Comparison of ENCODE assay signal across 14 cellular contexts in the genomic region with DNA sequence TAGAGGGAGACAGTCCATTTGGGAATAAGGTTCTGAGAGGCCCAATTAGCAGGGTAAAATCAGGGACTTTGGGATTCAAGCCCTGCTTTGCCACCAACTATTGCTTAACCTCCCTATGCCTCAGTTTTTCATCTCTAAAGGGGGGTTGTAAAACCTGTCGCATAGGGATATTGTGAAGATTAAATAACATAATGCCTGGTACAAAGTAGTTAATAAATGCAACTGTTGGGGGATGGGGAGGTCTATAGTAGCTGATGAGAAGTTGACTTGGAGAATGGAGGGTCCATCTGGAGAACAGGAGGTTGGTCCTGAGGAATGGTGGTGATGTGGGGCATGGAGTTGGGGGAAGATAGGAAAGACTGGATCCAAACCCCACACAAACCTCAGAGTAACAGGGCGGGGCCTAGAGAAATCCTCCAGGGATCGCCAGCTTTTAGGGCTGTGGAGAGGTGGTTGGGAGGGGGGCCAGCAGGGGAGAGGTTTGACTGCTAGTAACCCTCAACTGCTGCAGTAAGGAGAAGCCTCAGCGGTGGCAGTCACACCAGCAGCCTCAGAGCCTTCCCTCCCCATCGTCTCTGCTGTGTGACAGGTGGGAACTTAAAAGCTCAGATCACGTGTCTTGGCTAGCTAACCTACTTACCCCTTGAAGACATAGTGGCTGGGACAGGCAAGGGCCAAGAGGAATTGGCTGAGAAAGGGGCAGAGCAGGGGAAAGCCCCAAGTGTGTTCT. TPM values are rescaled to one million over a fixed set of nuclear protein-coding genes. Genes with fewer than 3 reads are reported as not detected.
A peak's percentile ranks its signal among the peaks of the same experiment; 100 is the strongest.
DNase-seq lines count a peak whose midpoint lies in the region; ATAC-seq, FAIRE-seq and TF ChIP-seq lines count a peak whose summit lies in the region.
"Had no signal": no experiment of that assay in that cellular context is flagged by ENCODE, and none has a peak within 500 bp of the region (broad histone marks: within the 10 kb centered on the region; RNA-seq: fewer than 3 reads in every experiment).

No MANE protein-coding gene starts in this region.

- H3K36me3 Mint-ChIP-seq in activated naive CD4-positive, alpha-beta T cell treated with anti-CD3 and anti-CD28 coated beads, Interleukin-2, amount 50 U/mL, for 24 hours: no peaks in the 10 kb centered on the region
- H3K36me3 Mint-ChIP-seq in stimulated activated naive B cell treated with anti-CD40 and anti-IgM and Interleukin-4, amounts not matched to agents 10 μg/mL and 1 μg/mL and 100 μg/mL, for 72 hours: no peaks in the 10 kb centered on the region

- H4K8ac ChIP-seq in H1 (ENCODE audit: extremely low read depth, insufficient read depth, low read length): no peak overlapping the region

- POLR2A ChIA-PET in H1 (lab: Charles Lee; ENCODE audit: partially characterized antibody): interaction anchor here (0.6 to 7.7 kb wide), 12 partner anchors 8 to 54 kb away, joined by 3 to 58 read pairs (median 4); a partner anchor contains a TSS

- no peak overlapping the region for H3K14ac ChIP-seq in H1 (ENCODE audit: insufficient read length)

- no peak overlapping the region for H3K23ac ChIP-seq in H1 (ENCODE audit: insufficient read length)

- no peaks in the 10 kb centered on the region for H4K20me1 ChIP-seq in H1 (replicated peaks in 1 of 2; ENCODE audit: control insufficient read depth in 1 of 2, insufficient read depth in 2 of 2, low read length in 2 of 2)

- TF ChIP-seq RAD21 in H1 (IDR thresholded peaks at IDR 0.05 in 1 of 2, conservative IDR thresholded peaks at IDR 0.05 in 1 of 2; ENCODE audit: low read depth in 2 of 2, low read length in 2 of 2): no peak

- H3K4ac ChIP-seq in H1 (replicated peaks; ENCODE audit: insufficient read length, low read depth, low read length): no peak overlapping the region

- peak overlapping the region; percentile 32; the same call in 1 of the 2 replicates for H2BK15ac ChIP-seq in H1 (ENCODE audit: low read length)

- no peaks in the 10 kb centered on the region for H3K79me1 ChIP-seq in H1 (ENCODE audit: low read depth, low read length)

- H2BK12ac ChIP-seq in H1 (ENCODE audit: low read depth, low read length): peak overlapping the region; percentile 65; the same call in 1 of the 2 replicates

- H3K36me3 ChIP-seq in H1 (ENCODE audit: control insufficient read depth in 2 of 4, insufficient read depth in 4 of 4, low read length in 3 of 4): no peaks in the 10 kb centered on the region
- H3K36me3 ChIP-seq: BE2C, brain microvascular endothelial cell, esophagus muscularis mucosa had no signal

- H2BK5ac ChIP-seq in H1 (ENCODE audit: low read depth, low read length): no peak overlapping the region

- H2AFZ ChIP-seq in H1 (ENCODE audit: low read length): no peak overlapping the region

- CTCF ChIA-PET in H1 (lab: Charles Lee; ENCODE audit: partially characterized antibody): interaction anchor here (0.8 to 23.6 kb wide), 9 partner anchors 6 to 137 kb away, joined by 3 to 389 read pairs (median 10); a partner anchor contains a TSS

- H3K79me2 ChIP-seq in H1 (ENCODE audit: control insufficient read depth in 1 of 2, insufficient read depth in 2 of 2, low read length in 2 of 2): no peaks in the 10 kb centered on the region

- H3K9me3 Mint-ChIP-seq in activated naive CD4-positive, alpha-beta T cell treated with anti-CD3 and anti-CD28 coated beads, Interleukin-2, amount 50 U/mL, for 24 hours: no peaks in the 10 kb centered on the region
- H3K9me3 Mint-ChIP-seq in stimulated activated naive B cell treated with anti-CD40 and anti-IgM and Interleukin-4, amounts not matched to agents 10 μg/mL and 1 μg/mL and 100 μg/mL, for 72 hours: no peaks in the 10 kb centered on the region

- peaks cover 16 to 42% (median 33%) of the 10 kb centered on the region in 4 experiments for H3K27me3 ChIP-seq in H1 (replicated peaks in 1 of 4; ENCODE audit: control insufficient read depth in 3 of 4, extremely low read depth in 1 of 4, insufficient read depth in 3 of 4, low read length in 3 of 4)

- H3K23me2 ChIP-seq in H1 (ENCODE audit: low read depth, low read length): peaks cover 12% of the 10 kb centered on the region; the same call in 1 of the 2 replicates

- H3K9ac ChIP-seq in H1 (replicated peaks in 1 of 4; ENCODE audit: extremely low read depth in 1 of 4, low read depth in 3 of 4, low read length in 3 of 4): no peak overlapping the region

- no peak overlapping the region for H3K18ac ChIP-seq in H1 (ENCODE audit: extremely low read depth, low read length)

- H3K9me3 ChIP-seq in H1 (ENCODE audit: insufficient read depth in 2 of 2, low read depth in 1 of 2, low read length in 1 of 2): no peaks in the 10 kb centered on the region
- H3K9me3 ChIP-seq: BE2C, esophagus muscularis mucosa had no signal

- DNase-seq in activated naive CD4-positive, alpha-beta T cell (lab: John Stamatoyannopoulos, UW): no peak
- DNase-seq in NCI-H524 treated with DMSO at 0.1 percent for 48 hours (lab: John Stamatoyannopoulos, UW) (peak; percentile 83), H1 (ENCODE audit: low read depth in 1 of 2, low spot score in 2 of 2) (no peak), T1000 (lab: John Stamatoyannopoulos, UW) (no peak)
- no peak for DNase-seq in stimulated activated naive B cell treated with anti-CD40 and anti-IgM and Interleukin-4, amounts not matched to agents 10 μg/mL and 1 μg/mL and 100 μg/mL, for 72 hours
- DNase-seq: BE2C; brain microvascular endothelial cell; NCI-H226; stimulated activated CD4-positive, alpha-beta T cell treated with anti-CD3 and anti-CD28 coated beads, Interleukin-12 subunit alpha, Interleukin-12 subunit beta, amount 100 ng/mL, for 4 hours had no signal

- no peak overlapping the region for H3K56ac ChIP-seq in H1 (replicated peaks; ENCODE audit: insufficient read length, low read depth, low read length)

- H3K27me3 Mint-ChIP-seq in activated naive CD4-positive, alpha-beta T cell treated with anti-CD3 and anti-CD28 coated beads, Interleukin-2, amount 50 U/mL, for 24 hours: peaks cover 16% of the 10 kb centered on the region
- peaks cover 67 to 78% of the 10 kb centered on the region in 2 donors for H3K27me3 Mint-ChIP-seq in stimulated activated naive B cell treated with anti-CD40 and anti-IgM and Interleukin-4, amounts not matched to agents 10 μg/mL and 1 μg/mL and 100 μg/mL, for 72 hours

- no peak for TF ChIP-seq EP300 in H1 (IDR thresholded peaks at IDR 0.05; ENCODE audit: borderline replicate concordance in 1 of 2, low read depth in 2 of 2, low read length in 2 of 2)

- no peak for TF ChIP-seq CTCF in H1 (IDR thresholded peaks at IDR 0.05; ENCODE audit: control extremely low read depth in 1 of 3, insufficient read depth in 1 of 3, low read depth in 1 of 3, low read length in 3 of 3)

- no peak overlapping the region for H3K27ac Mint-ChIP-seq in activated naive CD4-positive, alpha-beta T cell treated with anti-CD3 and anti-CD28 coated beads, Interleukin-2, amount 50 U/mL, for 24 hours
- H3K27ac Mint-ChIP-seq in stimulated activated naive B cell treated with anti-CD40 and anti-IgM and Interleukin-4, amounts not matched to agents 10 μg/mL and 1 μg/mL and 100 μg/mL, for 72 hours: no peak overlapping the region

- H3K27ac ChIP-seq in H1 (ENCODE audit: low read depth, low read length): no peak overlapping the region
- H3K27ac ChIP-seq: brain microvascular endothelial cell had no signal

- no peak overlapping the region for H4K5ac ChIP-seq in H1 (ENCODE audit: insufficient read length, low read depth, low read length)

- H3K4me3 ChIP-seq in H1 (ENCODE audit: extremely low read depth in 1 of 4, insufficient read depth in 2 of 4, low read depth in 3 of 4, low read length in 4 of 4): peak overlapping the region in 1 of 4 experiments; percentile 83; a peak in 1 of 8 replicates

- H3K4me1 Mint-ChIP-seq in activated naive CD4-positive, alpha-beta T cell treated with anti-CD3 and anti-CD28 coated beads, Interleukin-2, amount 50 U/mL, for 24 hours: peaks cover 14% of the 10 kb centered on the region
- peaks cover 12 to 15% of the 10 kb centered on the region in 2 donors for H3K4me1 Mint-ChIP-seq in stimulated activated naive B cell treated with anti-CD40 and anti-IgM and Interleukin-4, amounts not matched to agents 10 μg/mL and 1 μg/mL and 100 μg/mL, for 72 hours

- 33% methylated on average over 6 of the region's 6 CpGs; no CpG with 5 or more reads in 1 of the 2 experiments for WGBS in H1 (ENCODE audit: extremely low coverage in 1 of 2, insufficient coverage in 1 of 2, insufficient read length in 1 of 2, insufficient replicate concordance in 2 of 2, low coverage in 1 of 2, low lambda C conversion rate in 2 of 2, missing lambda C conversion rate in 1 of 2), 2 experiments

- no peak overlapping the region for H2BK120ac ChIP-seq in H1 (replicated peaks; ENCODE audit: low read depth, low read length)

- ATAC-seq in stimulated activated naive B cell treated with anti-CD40 and anti-IgM and Interleukin-4, amounts not matched to agents 10 μg/mL and 1 μg/mL and 100 μg/mL, for 72 hours (replicated peaks): no peak
- ATAC-seq in HG03432 (IDR thresholded peaks at IDR 0.05; ENCODE audit: unreplicated experiment) (no peak), GM18502 (IDR thresholded peaks at IDR 0.05; ENCODE audit: poor library complexity, unreplicated experiment) (no peak)

- H4K91ac ChIP-seq in H1 (replicated peaks; ENCODE audit: insufficient read length, low read length): no peak overlapping the region

- H2BK20ac ChIP-seq in H1 (ENCODE audit: low read length): no peak overlapping the region

- peak overlapping the region; percentile 90 to 96; a peak in 3 of 4 replicates for H3K4me2 ChIP-seq in H1 (ENCODE audit: insufficient read depth in 1 of 2, low read depth in 2 of 2, low read length in 2 of 2)

- peak overlapping the region; percentile 77 for H3K4me3 Mint-ChIP-seq in activated naive CD4-positive, alpha-beta T cell treated with anti-CD3 and anti-CD28 coated beads, Interleukin-2, amount 50 U/mL, for 24 hours
- peak overlapping the region; percentile 32 to 52 for H3K4me3 Mint-ChIP-seq in stimulated activated naive B cell treated with anti-CD40 and anti-IgM and Interleukin-4, amounts not matched to agents 10 μg/mL and 1 μg/mL and 100 μg/mL, for 72 hours

- TF ChIP-seq POLR2A in H1 (IDR thresholded peaks at IDR 0.05; ENCODE audit: control extremely low read depth in 1 of 2, low read depth in 2 of 2, low read length in 2 of 2): no peak

- peaks cover 5 to 16% (median 11%) of the 10 kb centered on the region in 4 experiments for H3K4me1 ChIP-seq in H1 (replicated peaks in 1 of 4; ENCODE audit: control insufficient read depth in 3 of 4, insufficient read depth in 4 of 4, low read length in 3 of 4)
- H3K4me1 ChIP-seq: BE2C had no signal

- FAIRE-seq in H1 (lab: Jason Lieb, UNC): no peak

- H2AK5ac ChIP-seq in H1 (ENCODE audit: low read depth, low read length): no peak overlapping the region

RNA-seq across cellular contexts. Expression of a gene that starts 1.1 kb away (rescaled TPM):
- total RNA-seq in H1 (2021; fragmentation: NEBNext Ultra II Directional; extraction: Animal tissue kit (Norgen Biotek cat#: 25700)): 2.3 and 2.9 TPM in 2 replicates
- polyA plus RNA-seq in H1 (2011; rRNA removed): 1.8 and 2.9 TPM in 2 replicates
- 1.3 TPM for polyA plus RNA-seq in H1 (2011; cell fraction: cytosol; rRNA removed)
- 4.5 TPM for polyA plus RNA-seq in H1 (2011; cell fraction: nucleus; rRNA removed)
- 1.5 to 2.0 TPM (median 1.9 TPM) in 4 replicates for polyA plus RNA-seq in H1 (2012, experiment 1 of 2)
- polyA plus RNA-seq in H1 (2012, experiment 2 of 2): 1.0 TPM
- 1.5 TPM for polyA plus RNA-seq in H1 (2013, experiment 1 of 2)
- polyA plus RNA-seq in H1 (2013, experiment 2 of 2): 1.5 TPM
- polyA minus RNA-seq in H1 (2011; rRNA and poly(A)+ RNA removed): 2.5 and 3.1 TPM in 2 replicates
- 1.0 TPM for polyA minus RNA-seq in H1 (2011; cell fraction: cytosol; rRNA and poly(A)+ RNA removed)
- polyA minus RNA-seq in H1 (2011; cell fraction: nucleus; rRNA and poly(A)+ RNA removed): 2.5 TPM

RNA-seq across cellular contexts. Expression of a gene that starts 20.8 kb away (rescaled TPM):
- 12.9 and 13.2 TPM in 2 replicates for total RNA-seq in H1 (2021; fragmentation: NEBNext Ultra II Directional; extraction: Animal tissue kit (Norgen Biotek cat#: 25700))
- 18.6 and 30.5 TPM in 2 replicates for polyA plus RNA-seq in H1 (2011; rRNA removed)
- polyA plus RNA-seq in H1 (2011; cell fraction: cytosol; rRNA removed): 18.6 TPM
- 42.3 TPM for polyA plus RNA-seq in H1 (2011; cell fraction: nucleus; rRNA removed)
- 9.7 to 18.1 TPM (median 14.2 TPM) in 4 replicates for polyA plus RNA-seq in H1 (2012, experiment 1 of 2)
- polyA plus RNA-seq in H1 (2012, experiment 2 of 2): 16.4 TPM
- polyA plus RNA-seq in H1 (2013, experiment 1 of 2): 10.0 TPM
- polyA plus RNA-seq in H1 (2013, experiment 2 of 2): 9.6 TPM
- 18.7 and 19.9 TPM in 2 replicates for polyA minus RNA-seq in H1 (2011; rRNA and poly(A)+ RNA removed)
- 15.4 TPM for polyA minus RNA-seq in H1 (2011; cell fraction: cytosol; rRNA and poly(A)+ RNA removed)
- polyA minus RNA-seq in H1 (2011; cell fraction: nucleus; rRNA and poly(A)+ RNA removed): 21.6 TPM

RNA-seq across cellular contexts. Expression of a gene that starts 26.4 kb away (rescaled TPM):
- 35.0 and 36.6 TPM in 2 replicates for total RNA-seq in H1 (2021; fragmentation: NEBNext Ultra II Directional; extraction: Animal tissue kit (Norgen Biotek cat#: 25700))
- polyA plus RNA-seq in H1 (2011; rRNA removed): 37.3 and 41.2 TPM in 2 replicates
- polyA plus RNA-seq in H1 (2011; cell fraction: cytosol; rRNA removed): 42.7 TPM
- 75.6 TPM for polyA plus RNA-seq in H1 (2011; cell fraction: nucleus; rRNA removed)
- polyA plus RNA-seq in H1 (2012, experiment 1 of 2): 21.7 to 33.1 TPM (median 27.9 TPM) in 4 replicates
- polyA plus RNA-seq in H1 (2012, experiment 2 of 2): 15.8 TPM
- 21.5 TPM for polyA plus RNA-seq in H1 (2013, experiment 1 of 2)
- polyA plus RNA-seq in H1 (2013, experiment 2 of 2): 19.9 TPM
- polyA minus RNA-seq in H1 (2011; rRNA and poly(A)+ RNA removed): 55.7 and 67.4 TPM in 2 replicates
- 22.5 TPM for polyA minus RNA-seq in H1 (2011; cell fraction: cytosol; rRNA and poly(A)+ RNA removed)
- 48.1 TPM for polyA minus RNA-seq in H1 (2011; cell fraction: nucleus; rRNA and poly(A)+ RNA removed)

RNA-seq across cellular contexts. Expression of a gene that starts 37.5 kb away (rescaled TPM):
- not detected in 2 replicates for total RNA-seq in H1 (2021; fragmentation: NEBNext Ultra II Directional; extraction: Animal tissue kit (Norgen Biotek cat#: 25700))
- 0.05 and 0.20 TPM in 2 replicates for polyA plus RNA-seq in H1 (2011; rRNA removed)
- polyA plus RNA-seq in H1 (2011; cell fraction: cytosol; rRNA removed): 0.06 TPM
- 1.0 TPM for polyA plus RNA-seq in H1 (2011; cell fraction: nucleus; rRNA removed)
- polyA plus RNA-seq in H1 (2012, experiment 1 of 2): 0.11 to 0.41 TPM (median 0.19 TPM) in 3 of 4 replicates, not detected in the other
- 0.08 TPM for polyA plus RNA-seq in H1 (2012, experiment 2 of 2)
- not detected for polyA plus RNA-seq in H1 (2013, experiment 1 of 2)
- 0.11 TPM for polyA plus RNA-seq in H1 (2013, experiment 2 of 2)
- 0.28 TPM in 1 of 2 replicates, not detected in the other for polyA minus RNA-seq in H1 (2011; rRNA and poly(A)+ RNA removed)
- polyA minus RNA-seq in H1 (2011; cell fraction: cytosol; rRNA and poly(A)+ RNA removed): not detected
- polyA minus RNA-seq in H1 (2011; cell fraction: nucleus; rRNA and poly(A)+ RNA removed): not detected
- total RNA-seq: activated CD8-positive, alpha-beta memory T cell treated with anti-CD3 and anti-CD28 coated beads for 36 hours had no signal

RNA-seq across cellular contexts. Expression of a gene that starts 40.6 kb away (rescaled TPM):
- 3.3 and 4.0 TPM in 2 replicates for total RNA-seq in H1 (2021; fragmentation: NEBNext Ultra II Directional; extraction: Animal tissue kit (Norgen Biotek cat#: 25700))
- polyA plus RNA-seq in H1 (2011; rRNA removed): 2.5 and 3.4 TPM in 2 replicates
- 2.4 TPM for polyA plus RNA-seq in H1 (2011; cell fraction: cytosol; rRNA removed)
- polyA plus RNA-seq in H1 (2011; cell fraction: nucleus; rRNA removed): 10.6 TPM
- 2.4 to 3.1 TPM (median 2.9 TPM) in 4 replicates for polyA plus RNA-seq in H1 (2012, experiment 1 of 2)
- polyA plus RNA-seq in H1 (2012, experiment 2 of 2): 1.8 TPM
- polyA plus RNA-seq in H1 (2013, experiment 1 of 2): 3.9 TPM
- 3.4 TPM for polyA plus RNA-seq in H1 (2013, experiment 2 of 2)
- 2.8 and 3.4 TPM in 2 replicates for polyA minus RNA-seq in H1 (2011; rRNA and poly(A)+ RNA removed)
- polyA minus RNA-seq in H1 (2011; cell fraction: cytosol; rRNA and poly(A)+ RNA removed): 3.7 TPM
- polyA minus RNA-seq in H1 (2011; cell fraction: nucleus; rRNA and poly(A)+ RNA removed): 4.6 TPM
